29 cellular contexts compared by ENCODE assay signal in genomic region chr1:47608296-47608875, GRCh38.
"Had no signal": no experiment of that assay in that cellular context is flagged by ENCODE, and none has a peak within 500 bp of the region (broad histone marks: within the 10 kb centered on the region; RNA-seq: fewer than 3 reads in every experiment).

No MANE protein-coding gene starts in this region.

- H3K4me3 Mint-ChIP-seq: activated CD4-positive, alpha-beta T cell treated with anti-CD3 and anti-CD28 coated beads, Interleukin-2, amount 10 ng/mL, durations not matched to agents 7 days and 5 days; activated naive CD4-positive, alpha-beta T cell treated with anti-CD3 and anti-CD28 coated beads for 36 hours; activated naive CD8-positive, alpha-beta T cell treated with anti-CD3 and anti-CD28 coated beads for 36 hours; activated T-cell treated with anti-CD3 and anti-CD28 coated beads, Interleukin-2, amount 50 U/mL, for 72 hours; nephron; stimulated activated effector memory CD8-positive, alpha-beta T cell treated with anti-CD3 and anti-CD28 coated beads, Interleukin-12 subunit alpha, Interleukin-12 subunit beta, amount 100 ng/mL, for 72 hours; stimulated activated naive CD8-positive, alpha-beta T cell treated with anti-CD3 and anti-CD28 coated beads, Interleukin-15, Interleukin-2, amounts not matched to agents 100 ng/mL and 50 ng/mL, for 24 hours had no signal

- DNase-seq: activated CD4-positive, alpha-beta T cell treated with anti-CD3 and anti-CD28 coated beads, Interleukin-2, amount 10 ng/mL, durations not matched to agents 7 days and 5 days; activated CD4-positive, CD25-positive, alpha-beta regulatory T cell treated with anti-CD3 and anti-CD28 coated beads, Interleukin-2, amount 50 U/mL, for 72 hours; activated effector memory CD4-positive, alpha-beta T cell treated with Interleukin-2 at 50 U/mL for 16 hours; activated naive CD4-positive, alpha-beta T cell treated with anti-CD3 and anti-CD28 coated beads for 36 hours; activated naive CD8-positive, alpha-beta T cell treated with anti-CD3 and anti-CD28 coated beads for 36 hours; activated T-cell treated with anti-CD3 and anti-CD28 coated beads for 4 hours; activated T-cell treated with anti-CD3 and anti-CD28 coated beads, Interleukin-2, amount 50 U/mL, for 72 hours; aorta; body of pancreas; cerebellar nuclear complex; cortex of kidney; esophagus squamous epithelium; foreskin melanocyte; heart right ventricle; kidney glomerular epithelial cell; lower lobe of right lung; mucosa of descending colon; stimulated activated CD4-positive, alpha-beta T cell treated with anti-CD3 and anti-CD28 coated beads, Interleukin-12 subunit alpha, Interleukin-12 subunit beta, amount 100 ng/mL, for 4 hours; stimulated activated CD4-positive, alpha-beta T cell treated with anti-CD3 and anti-CD28 coated beads, Interleukin-4, amount 100 ng/mL, for 1 hour; T-helper 2 cell; upper lobe of left lung had no signal

- H3K27me3 ChIP-seq: adrenal gland, body of pancreas, right lobe of liver, upper lobe of left lung had no signal

- H3K9me3 ChIP-seq: adrenal gland, body of pancreas, esophagus squamous epithelium, right lobe of liver, thoracic aorta had no signal

- H3K27ac Mint-ChIP-seq: activated CD4-positive, alpha-beta T cell treated with anti-CD3 and anti-CD28 coated beads, Interleukin-2, amount 10 ng/mL, durations not matched to agents 7 days and 5 days; activated naive CD4-positive, alpha-beta T cell treated with anti-CD3 and anti-CD28 coated beads for 36 hours; activated naive CD8-positive, alpha-beta T cell treated with anti-CD3 and anti-CD28 coated beads for 36 hours; activated T-cell treated with anti-CD3 and anti-CD28 coated beads, Interleukin-2, amount 50 U/mL, for 72 hours; nephron; stimulated activated effector memory CD8-positive, alpha-beta T cell treated with anti-CD3 and anti-CD28 coated beads, Interleukin-12 subunit alpha, Interleukin-12 subunit beta, amount 100 ng/mL, for 72 hours; stimulated activated naive CD8-positive, alpha-beta T cell treated with anti-CD3 and anti-CD28 coated beads, Interleukin-15, Interleukin-2, amounts not matched to agents 100 ng/mL and 50 ng/mL, for 24 hours had no signal

- H3K4me1 ChIP-seq: adrenal gland, body of pancreas, esophagus squamous epithelium, lower lobe of right lung, right lobe of liver, upper lobe of left lung had no signal

- H3K36me3 Mint-ChIP-seq: activated naive CD8-positive, alpha-beta T cell treated with anti-CD3 and anti-CD28 coated beads for 36 hours; stimulated activated effector memory CD8-positive, alpha-beta T cell treated with anti-CD3 and anti-CD28 coated beads, Interleukin-12 subunit alpha, Interleukin-12 subunit beta, amount 100 ng/mL, for 72 hours had no signal

- H3K4me1 Mint-ChIP-seq: activated CD4-positive, alpha-beta T cell treated with anti-CD3 and anti-CD28 coated beads, Interleukin-2, amount 10 ng/mL, durations not matched to agents 7 days and 5 days; activated naive CD8-positive, alpha-beta T cell treated with anti-CD3 and anti-CD28 coated beads for 36 hours; nephron; stimulated activated effector memory CD8-positive, alpha-beta T cell treated with anti-CD3 and anti-CD28 coated beads, Interleukin-12 subunit alpha, Interleukin-12 subunit beta, amount 100 ng/mL, for 72 hours had no signal

- ATAC-seq: activated T-cell treated with anti-CD3 and anti-CD28 coated beads, Interleukin-2, amount 50 U/mL, for 72 hours; body of pancreas; heart right ventricle; left lobe of liver; lower lobe of right lung; mucosa of descending colon; right lobe of liver; stimulated activated effector memory CD8-positive, alpha-beta T cell treated with anti-CD3 and anti-CD28 coated beads, Interleukin-12 subunit alpha, Interleukin-12 subunit beta, amount 100 ng/mL, for 72 hours had no signal

- H3K36me3 ChIP-seq: adrenal gland, esophagus squamous epithelium, heart right ventricle, lower lobe of right lung, right lobe of liver, thoracic aorta, upper lobe of left lung had no signal

- H3K4me3 ChIP-seq: adrenal gland, body of pancreas, esophagus squamous epithelium, heart right ventricle, lower lobe of right lung, mucosa of descending colon, right lobe of liver, skin epidermis, thoracic aorta, upper lobe of left lung had no signal

- H3K27ac ChIP-seq: adrenal gland, body of pancreas, esophagus squamous epithelium, heart right ventricle, lower lobe of right lung, right lobe of liver, skin epidermis, thoracic aorta, upper lobe of left lung had no signal
